Comparison of ENCODE assay signal across 2 cellular contexts in genomic region chr4:2932561-2932950, GRCh38.
TF ChIP-seq lines count a peak whose summit lies in the region.

No MANE protein-coding gene starts in this region.

TF ChIP-seq in A549, 52 proteins besides CTCF, POLR2A, EP300 and RAD21:
- no peak for TF ChIP-seq NFE2L2 (conservative IDR thresholded peaks at IDR 0.05; ENCODE audit: low read length)
- TF ChIP-seq ATOH8 (CRISPR knock-in tag; IDR thresholded peaks at IDR 0.05; ENCODE audit: low read depth) = no peak
- no peak for TF ChIP-seq EHF (CRISPR knock-in tag; IDR thresholded peaks at IDR 0.05)
- no peak; a peak in 1 of 5 replicates for TF ChIP-seq JUN (IDR thresholded peaks at IDR 0.05)
- TF ChIP-seq CBX2 (IDR thresholded peaks at IDR 0.05; ENCODE audit: borderline replicate concordance, low read depth) = no peak
- TF ChIP-seq KDM5A (IDR thresholded peaks at IDR 0.05) = no peak
- no peak for TF ChIP-seq ZC3H11A (IDR thresholded peaks at IDR 0.05)
- no peak for TF ChIP-seq HOXB13 (CRISPR knock-in tag; IDR thresholded peaks at IDR 0.05; ENCODE audit: low read depth)

TF ChIP-seq in K562, 482 proteins besides CTCF, POLR2A, EP300 and RAD21:
- peak; percentile 5; the same call in 1 of the 2 replicates for TF ChIP-seq RBFOX2 (IDR thresholded peaks at IDR 0.05; ENCODE audit: low read depth, low read length)
- TF ChIP-seq GTF2B (IDR thresholded peaks at IDR 0.05; ENCODE audit: extremely low read depth, insufficient read length) = no peak
- no peak for TF ChIP-seq MYBL2 (IDR thresholded peaks at IDR 0.05; ENCODE audit: low read depth)
- TF ChIP-seq MYBL2 (CRISPR knock-in tag; IDR thresholded peaks at IDR 0.05; ENCODE audit: borderline replicate concordance) = 0 out of 2 replicates have a peak, but pooled peaks have one; percentile 24
- no peak for TF ChIP-seq POLR3A (IDR thresholded peaks at IDR 0.05; ENCODE audit: borderline replicate concordance, extremely low read depth, insufficient read depth, insufficient read length)
- no peak for TF ChIP-seq ELF4 (CRISPR knock-in tag; IDR thresholded peaks at IDR 0.05)
- peak; percentile 9 for TF ChIP-seq RBM22 (IDR thresholded peaks at IDR 0.05; ENCODE audit: low read depth, low read length, poor library complexity, severe bottlenecking)
